ENCODE assay signal across 1 cellular context in the genomic region with DNA sequence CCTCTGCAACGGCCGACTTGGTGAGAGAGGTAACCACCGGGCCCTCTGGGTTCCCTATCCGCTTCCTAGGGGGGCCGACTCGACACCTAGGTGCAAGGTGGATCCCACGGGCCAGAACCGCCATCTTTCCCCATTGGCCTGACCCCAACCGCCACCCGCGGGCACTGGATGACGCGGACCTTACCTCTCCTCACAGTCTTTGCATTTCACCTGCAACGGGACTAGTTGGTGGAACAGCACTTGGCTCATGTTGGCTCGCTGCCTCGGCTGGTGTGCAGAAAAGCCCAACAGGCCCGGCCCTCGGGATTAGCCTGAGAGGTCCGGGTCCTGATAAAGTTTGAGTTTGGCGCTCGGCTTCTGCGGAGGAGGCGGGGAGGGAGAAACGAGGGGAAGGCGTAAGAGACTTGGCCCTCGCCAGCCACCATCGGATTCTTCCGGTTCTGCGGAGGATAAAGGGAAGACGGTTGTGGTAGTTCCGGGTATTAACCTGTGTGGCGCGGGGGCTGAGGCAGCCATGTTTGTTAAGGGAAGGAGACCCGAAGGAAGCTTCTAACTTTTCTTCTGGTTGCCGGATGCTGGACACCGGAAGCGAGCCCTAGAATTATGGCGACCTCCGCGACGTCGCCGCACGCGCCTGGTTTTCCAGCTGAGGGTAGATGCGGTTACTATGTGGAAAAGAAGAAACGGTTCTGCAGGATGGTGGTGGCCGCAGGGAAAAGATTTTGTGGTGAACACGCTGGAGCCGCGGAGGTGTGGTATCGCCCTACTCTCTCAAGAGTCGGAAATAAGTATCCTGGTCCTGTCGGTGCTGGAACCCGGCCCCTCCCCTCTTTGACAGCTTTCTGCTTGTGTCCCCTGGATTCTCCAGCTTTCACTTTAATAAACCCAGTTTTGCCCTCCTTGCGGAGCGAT.
A peak's percentile ranks its signal among the peaks of the same experiment; 100 is the strongest.
TF ChIP-seq lines count a peak whose summit lies in the region.

A gene with protein sequence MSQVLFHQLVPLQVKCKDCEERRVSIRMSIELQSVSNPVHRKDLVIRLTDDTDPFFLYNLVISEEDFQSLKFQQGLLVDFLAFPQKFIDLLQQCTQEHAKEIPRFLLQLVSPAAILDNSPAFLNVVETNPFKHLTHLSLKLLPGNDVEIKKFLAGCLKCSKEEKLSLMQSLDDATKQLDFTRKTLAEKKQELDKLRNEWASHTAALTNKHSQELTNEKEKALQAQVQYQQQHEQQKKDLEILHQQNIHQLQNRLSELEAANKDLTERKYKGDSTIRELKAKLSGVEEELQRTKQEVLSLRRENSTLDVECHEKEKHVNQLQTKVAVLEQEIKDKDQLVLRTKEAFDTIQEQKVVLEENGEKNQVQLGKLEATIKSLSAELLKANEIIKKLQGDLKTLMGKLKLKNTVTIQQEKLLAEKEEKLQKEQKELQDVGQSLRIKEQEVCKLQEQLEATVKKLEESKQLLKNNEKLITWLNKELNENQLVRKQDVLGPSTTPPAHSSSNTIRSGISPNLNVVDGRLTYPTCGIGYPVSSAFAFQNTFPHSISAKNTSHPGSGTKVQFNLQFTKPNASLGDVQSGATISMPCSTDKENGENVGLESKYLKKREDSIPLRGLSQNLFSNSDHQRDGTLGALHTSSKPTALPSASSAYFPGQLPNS (minus strand): TSS at position 365 of the 912 bp plus-strand sequence. CDS start 116 bp downstream, at position 249.
Gene TRMT13 (plus strand): TSS at position 598 of the 912 bp plus-strand sequence. CDS start 6 bp downstream, at position 604.

TF ChIP-seq in HepG2, 621 proteins besides CTCF, POLR2A, EP300 and RAD21 (continued from another document and continues in another):
- TF ChIP-seq, protein P1, sequence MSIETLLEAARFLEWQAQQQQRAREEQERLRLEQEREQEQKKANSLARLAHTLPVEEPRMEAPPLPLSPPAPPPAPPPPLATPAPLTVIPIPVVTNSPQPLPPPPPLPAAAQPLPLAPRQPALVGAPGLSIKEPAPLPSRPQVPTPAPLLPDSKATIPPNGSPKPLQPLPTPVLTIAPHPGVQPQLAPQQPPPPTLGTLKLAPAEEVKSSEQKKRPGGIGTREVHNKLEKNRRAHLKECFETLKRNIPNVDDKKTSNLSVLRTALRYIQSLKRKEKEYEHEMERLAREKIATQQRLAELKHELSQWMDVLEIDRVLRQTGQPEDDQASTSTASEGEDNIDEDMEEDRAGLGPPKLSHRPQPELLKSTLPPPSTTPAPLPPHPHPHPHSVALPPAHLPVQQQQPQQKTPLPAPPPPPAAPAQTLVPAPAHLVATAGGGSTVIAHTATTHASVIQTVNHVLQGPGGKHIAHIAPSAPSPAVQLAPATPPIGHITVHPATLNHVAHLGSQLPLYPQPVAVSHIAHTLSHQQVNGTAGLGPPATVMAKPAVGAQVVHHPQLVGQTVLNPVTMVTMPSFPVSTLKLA (IDR thresholded peaks at IDR 0.05) = peak; percentile 72; the same call in 1 of the 2 replicates
- no peak for TF ChIP-seq MLLT10 (CRISPR knock-in tag; IDR thresholded peaks at IDR 0.05)
- no peak for TF ChIP-seq ZNF577 (CRISPR knock-in tag; IDR thresholded peaks at IDR 0.05; ENCODE audit: borderline replicate concordance, low read depth)
- TF ChIP-seq JUND (CRISPR knock-in tag; IDR thresholded peaks at IDR 0.05) = no peak
- TF ChIP-seq, protein P2, sequence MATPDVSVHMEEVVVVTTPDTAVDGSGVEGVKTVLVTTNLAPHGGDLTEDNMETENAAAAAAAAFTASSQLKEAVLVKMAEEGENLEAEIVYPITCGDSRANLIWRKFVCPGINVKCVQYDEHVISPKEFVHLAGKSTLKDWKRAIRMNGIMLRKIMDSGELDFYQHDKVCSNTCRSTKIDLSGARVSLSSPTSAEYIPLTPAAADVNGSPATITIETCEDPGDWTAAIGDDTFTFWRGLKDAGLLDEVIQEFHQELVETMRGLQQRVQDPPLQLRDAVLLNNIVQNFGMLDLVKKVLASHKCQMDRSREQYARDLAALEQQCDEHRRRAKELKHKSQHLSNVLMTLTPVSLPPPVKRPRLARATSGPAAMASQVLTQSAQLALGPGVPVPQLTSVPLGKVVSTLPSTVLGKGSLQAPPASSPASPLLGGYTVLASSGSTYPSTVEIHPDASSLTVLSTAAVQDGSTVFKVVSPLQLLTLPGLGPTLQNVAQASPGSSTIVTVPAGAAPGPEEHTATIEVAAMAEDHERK (CRISPR knock-in tag; IDR thresholded peaks at IDR 0.05; ENCODE audit: low read depth) = peak; percentile 55; the same call in 1 of the 2 replicates
- 0 out of 2 replicates have a peak, but pooled peaks have one; percentile 34 for TF ChIP-seq ATF3 (CRISPR knock-in tag; IDR thresholded peaks at IDR 0.05)
- TF ChIP-seq CSRNP2 (CRISPR knock-in tag; conservative IDR thresholded peaks at IDR 0.05; ENCODE audit: low read depth) = no peak
- TF ChIP-seq ZBTB49 (CRISPR knock-in tag; IDR thresholded peaks at IDR 0.05; ENCODE audit: borderline replicate concordance) = peak; percentile 20; the same call in 1 of the 2 replicates
- TF ChIP-seq NR2F6 (IDR thresholded peaks at IDR 0.05) = peak; percentile 34; the same call in 1 of the 2 replicates
- no peak for TF ChIP-seq NR2F6 (CRISPR knock-in tag; IDR thresholded peaks at IDR 0.05)
- TF ChIP-seq ZKSCAN5 (CRISPR knock-in tag; IDR thresholded peaks at IDR 0.05) = no peak
- peak; percentile 85; the same call in 1 of the 2 replicates for TF ChIP-seq NFKB2 (CRISPR knock-in tag; IDR thresholded peaks at IDR 0.05; ENCODE audit: borderline replicate concordance)
- TF ChIP-seq NCOA5 (CRISPR knock-in tag; IDR thresholded peaks at IDR 0.05) = no peak
- TF ChIP-seq, protein P3, sequence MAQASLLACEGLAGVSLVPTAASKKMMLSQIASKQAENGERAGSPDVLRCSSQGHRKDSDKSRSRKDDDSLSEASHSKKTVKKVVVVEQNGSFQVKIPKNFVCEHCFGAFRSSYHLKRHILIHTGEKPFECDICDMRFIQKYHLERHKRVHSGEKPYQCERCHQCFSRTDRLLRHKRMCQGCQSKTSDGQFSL (CRISPR knock-in tag; IDR thresholded peaks at IDR 0.05) = 0 out of 2 replicates have a peak, but pooled peaks have one; percentile 48
- no peak for TF ChIP-seq ZNF710 (CRISPR knock-in tag; IDR thresholded peaks at IDR 0.05; ENCODE audit: borderline replicate concordance)
- TF ChIP-seq ZNF598 (CRISPR knock-in tag; IDR thresholded peaks at IDR 0.05; ENCODE audit: borderline replicate concordance) = peak; percentile 39; the same call in 1 of the 2 replicates
- TF ChIP-seq ZNF383 (CRISPR knock-in tag; IDR thresholded peaks at IDR 0.05; ENCODE audit: borderline replicate concordance) = 0 out of 2 replicates have a peak, but pooled peaks have one; percentile 68
- peak; percentile 80; the same call in 1 of the 2 replicates for TF ChIP-seq RNF2 (conservative IDR thresholded peaks at IDR 0.05; ENCODE audit: low read depth)
- 0 out of 2 replicates have a peak, but pooled peaks have one; percentile 12 for TF ChIP-seq ZBTB7A (CRISPR knock-in tag; IDR thresholded peaks at IDR 0.05)
- no peak for TF ChIP-seq ZNF282 (IDR thresholded peaks at IDR 0.05; ENCODE audit: partially characterized antibody)
- no peak for TF ChIP-seq ZBTB14 (CRISPR knock-in tag; IDR thresholded peaks at IDR 0.05)
- TF ChIP-seq MAF1 (CRISPR knock-in tag; IDR thresholded peaks at IDR 0.05; ENCODE audit: borderline replicate concordance) = 0 out of 2 replicates have a peak, but pooled peaks have one; percentile 56
- no peak for TF ChIP-seq ZNF670 (CRISPR knock-in tag; IDR thresholded peaks at IDR 0.05; ENCODE audit: borderline replicate concordance)
- 0 out of 2 replicates have a peak, but pooled peaks have one; percentile 60 for TF ChIP-seq ZNF773 (CRISPR knock-in tag; IDR thresholded peaks at IDR 0.05; ENCODE audit: borderline replicate concordance)
- TF ChIP-seq ZNF775 (CRISPR knock-in tag; IDR thresholded peaks at IDR 0.05; ENCODE audit: borderline replicate concordance) = no peak
- 0 out of 2 replicates have a peak, but pooled peaks have one; percentile 41 for TF ChIP-seq ZSCAN21 (CRISPR knock-in tag; IDR thresholded peaks at IDR 0.05; ENCODE audit: borderline replicate concordance)
- TF ChIP-seq, protein P4, sequence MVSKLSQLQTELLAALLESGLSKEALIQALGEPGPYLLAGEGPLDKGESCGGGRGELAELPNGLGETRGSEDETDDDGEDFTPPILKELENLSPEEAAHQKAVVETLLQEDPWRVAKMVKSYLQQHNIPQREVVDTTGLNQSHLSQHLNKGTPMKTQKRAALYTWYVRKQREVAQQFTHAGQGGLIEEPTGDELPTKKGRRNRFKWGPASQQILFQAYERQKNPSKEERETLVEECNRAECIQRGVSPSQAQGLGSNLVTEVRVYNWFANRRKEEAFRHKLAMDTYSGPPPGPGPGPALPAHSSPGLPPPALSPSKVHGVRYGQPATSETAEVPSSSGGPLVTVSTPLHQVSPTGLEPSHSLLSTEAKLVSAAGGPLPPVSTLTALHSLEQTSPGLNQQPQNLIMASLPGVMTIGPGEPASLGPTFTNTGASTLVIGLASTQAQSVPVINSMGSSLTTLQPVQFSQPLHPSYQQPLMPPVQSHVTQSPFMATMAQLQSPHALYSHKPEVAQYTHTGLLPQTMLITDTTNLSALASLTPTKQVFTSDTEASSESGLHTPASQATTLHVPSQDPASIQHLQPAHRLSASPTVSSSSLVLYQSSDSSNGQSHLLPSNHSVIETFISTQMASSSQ (IDR thresholded peaks at IDR 0.05; ENCODE audit: low read depth) = 0 out of 2 replicates have a peak, but pooled peaks have one; percentile 29
- TF ChIP-seq, protein P4 (CRISPR knock-in tag; IDR thresholded peaks at IDR 0.05; ENCODE audit: borderline replicate concordance) = peak; percentile 73
- TF ChIP-seq ZMAT3 (CRISPR knock-in tag; conservative IDR thresholded peaks at IDR 0.05) = peak; percentile 45; the same call in 1 of the 2 replicates
- no peak; the same call in 1 of the 2 replicates for TF ChIP-seq EHMT2 (IDR thresholded peaks at IDR 0.05; ENCODE audit: borderline replicate concordance, low read depth, low read length)
- no peak; the same call in 1 of the 2 replicates for TF ChIP-seq NFE2L2 (IDR thresholded peaks at IDR 0.05; ENCODE audit: low read length)
- TF ChIP-seq HOXD1 (CRISPR knock-in tag; IDR thresholded peaks at IDR 0.05) = 0 out of 2 replicates have a peak, but pooled peaks have one; percentile 66
- TF ChIP-seq HNRNPK (IDR thresholded peaks at IDR 0.05; ENCODE audit: low read depth, low read length, poor library complexity, severe bottlenecking) = no peak
- peak; percentile 81; the same call in 1 of the 2 replicates for TF ChIP-seq ZNF619 (CRISPR knock-in tag; IDR thresholded peaks at IDR 0.05)
